ENCODE assay signal across 14 cellular contexts in the genomic region with DNA sequence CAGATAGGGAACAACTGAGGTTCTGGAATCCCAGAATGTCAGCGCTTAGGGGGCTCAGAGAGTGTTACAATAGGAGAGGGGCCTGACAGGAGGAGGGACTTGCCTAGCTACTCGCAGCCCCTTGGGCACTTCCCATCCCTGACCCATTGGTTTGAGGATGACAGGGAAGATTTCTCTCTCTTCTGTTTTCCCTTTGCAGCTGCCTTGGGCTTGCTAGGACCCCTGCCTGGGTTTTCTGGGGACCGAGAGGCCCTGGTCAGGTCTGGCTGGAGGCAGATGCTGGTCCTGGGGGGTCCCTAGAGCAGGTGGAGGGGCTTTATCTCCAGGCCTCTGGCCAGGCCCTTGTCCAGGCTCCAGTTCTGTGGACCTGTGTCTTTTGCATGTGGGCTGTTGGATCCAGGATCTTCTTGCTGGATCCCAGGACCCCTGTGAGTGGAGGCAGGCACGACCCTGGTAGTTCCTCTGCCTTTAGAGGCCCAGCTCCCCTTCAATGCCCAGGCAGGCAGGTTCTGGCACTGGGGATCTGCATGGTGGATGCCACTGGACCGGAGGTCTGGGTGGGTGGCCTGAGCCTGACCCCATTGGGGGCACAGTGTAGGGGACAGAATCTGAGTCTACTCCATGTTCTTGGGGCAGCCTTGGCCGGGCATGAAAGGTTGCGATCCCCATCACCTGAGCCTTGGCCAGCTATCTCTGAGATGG. TPM values are rescaled to one million over a fixed set of nuclear protein-coding genes. Genes with fewer than 3 reads are reported as not detected.
"Had no signal": no experiment of that assay in that cellular context is flagged by ENCODE, and none has a peak within 500 bp of the region (broad histone marks: within the 10 kb centered on the region; RNA-seq: fewer than 3 reads in every experiment).

No MANE protein-coding gene starts in this region.

- H3K27ac ChIP-seq: cardiac muscle cell, colonic mucosa, heart left ventricle, ovary, SJSA1, transverse colon had no signal

- H3K4me3 ChIP-seq: cardiac muscle cell, colonic mucosa, heart left ventricle, ovary, SJSA1, transverse colon had no signal

- DNase-seq: activated CD4-positive, alpha-beta T cell treated with anti-CD3 and anti-CD28 coated beads for 1 hour; activated naive CD4-positive, alpha-beta T cell treated with Interleukin-2 at 50 U/mL for 16 hours; colonic mucosa; effector CD8-positive, alpha-beta T cell; mesendoderm; nephron progenitor cell; stimulated activated CD4-positive, alpha-beta T cell treated with anti-CD3 and anti-CD28 coated beads, Interleukin-15, amount 100 ng/mL, for 24 hours; stimulated activated CD4-positive, alpha-beta T cell treated with anti-CD3 and anti-CD28 coated beads, Interleukin-4, amount 100 ng/mL, for 4 hours; SW 1271; transverse colon had no signal

- H3K9me3 ChIP-seq: colonic mucosa, heart left ventricle, ovary, SJSA1, transverse colon had no signal

- ATAC-seq: heart left ventricle had no signal

- H3K4me1 ChIP-seq: colonic mucosa, SJSA1, transverse colon had no signal

- H3K36me3 ChIP-seq: cardiac muscle cell, colonic mucosa, ovary, SJSA1, transverse colon had no signal

- H3K27me3 ChIP-seq: cardiac muscle cell, colonic mucosa, heart left ventricle, ovary, transverse colon had no signal

RNA-seq across cellular contexts. Expression of a gene that starts 26.9 kb away (rescaled TPM):
- total RNA-seq: cardiac muscle cell, SJSA1 had no signal
